8 cellular contexts compared by ENCODE assay signal in genomic region chr14:106153362-106153955, GRCh38.
A peak's percentile ranks its signal among the peaks of the same experiment; 100 is the strongest.
DNase-seq lines count a peak whose midpoint lies in the region; TF ChIP-seq lines count a peak whose summit lies in the region.
"Not testable (repeated sequence)": the region's sequence is repeated elsewhere in the genome, so short reads cannot be mapped to it uniquely, and the experiment has no call there.

No MANE protein-coding gene starts in this region.

- not testable (repeated sequence) for H3K36me3 ChIP-seq in adrenal gland (replicated peaks in 1 of 2)

- H3K4me3 ChIP-seq in adrenal gland: not testable (repeated sequence)

- peaks cover 13% of the 10 kb centered on the region for H3K27me3 ChIP-seq in adrenal gland

- H3K9me3 ChIP-seq in adrenal gland (replicated peaks in 1 of 3): not testable (repeated sequence)

- not testable (repeated sequence) for H3K27ac ChIP-seq in adrenal gland

- DNase-seq in C1 segment of cervical spinal cord (lab: John Stamatoyannopoulos, UW) (peak in 8 of 14 donors; percentile 0 to 73 (median 22)), HT1080 (ENCODE audit: low read depth) (peak; percentile 48), NCI-H774 (lab: John Stamatoyannopoulos, UW) (peak; percentile 26), adrenal gland (peak; percentile 66 to 87 (median 75)), head of caudate nucleus (peak; percentile 18 to 89 (median 71)), nucleus accumbens (lab: John Stamatoyannopoulos, UW) (peak in 38 of 56 donors; percentile 0 to 84 (median 14))
- peak; percentile 82 for DNase-seq in activated CD4-positive, alpha-beta T cell treated with anti-CD3 and anti-CD28 coated beads for 24 hours (ENCODE audit: low read depth in 2 of 2)
- peak; percentile 66 to 76 for DNase-seq in stimulated activated CD8-positive, alpha-beta memory T cell treated with anti-CD3 and anti-CD28 coated beads, Interleukin-4, amount 100 ng/mL, for 4 hours (ENCODE audit: low read depth in 2 of 2, low spot score in 1 of 2)

- intact Hi-C loops in adrenal gland (cut with DNase I); head of caudate nucleus (cut with DNase I): not testable (repeated sequence)

- H3K4me1 ChIP-seq in adrenal gland (replicated peaks in 1 of 2): not testable (repeated sequence)

- 19 to 22% (median 20%) methylated on average over 13 to 17 of the region's 17 CpGs for WGBS in adrenal gland, 4 donors

- TF ChIP-seq CTCF in adrenal gland (IDR thresholded peaks at IDR 0.05): peak; percentile 64 to 97 (median 74)

- TF ChIP-seq POLR2A in adrenal gland (IDR thresholded peaks at IDR 0.05): not testable (repeated sequence)

Comparison
In these comparisons a context has a peak if more than half of its experiments do, and no peak if none do; other contexts are left out.
1. DNase-seq: peak in every context shown above with its lines; median percentile 82 in activated CD4-positive, alpha-beta T cell treated with anti-CD3 and anti-CD28 coated beads for 24 hours; 75 in adrenal gland; 71 in head of caudate nucleus; 71 in stimulated activated CD8-positive, alpha-beta memory T cell treated with anti-CD3 and anti-CD28 coated beads, Interleukin-4, amount 100 ng/mL, for 4 hours; 48 in HT1080; 26 in NCI-H774; 22 in C1 segment of cervical spinal cord; 14 in nucleus accumbens.